21 cellular contexts compared by ENCODE assay signal in the genomic region with DNA sequence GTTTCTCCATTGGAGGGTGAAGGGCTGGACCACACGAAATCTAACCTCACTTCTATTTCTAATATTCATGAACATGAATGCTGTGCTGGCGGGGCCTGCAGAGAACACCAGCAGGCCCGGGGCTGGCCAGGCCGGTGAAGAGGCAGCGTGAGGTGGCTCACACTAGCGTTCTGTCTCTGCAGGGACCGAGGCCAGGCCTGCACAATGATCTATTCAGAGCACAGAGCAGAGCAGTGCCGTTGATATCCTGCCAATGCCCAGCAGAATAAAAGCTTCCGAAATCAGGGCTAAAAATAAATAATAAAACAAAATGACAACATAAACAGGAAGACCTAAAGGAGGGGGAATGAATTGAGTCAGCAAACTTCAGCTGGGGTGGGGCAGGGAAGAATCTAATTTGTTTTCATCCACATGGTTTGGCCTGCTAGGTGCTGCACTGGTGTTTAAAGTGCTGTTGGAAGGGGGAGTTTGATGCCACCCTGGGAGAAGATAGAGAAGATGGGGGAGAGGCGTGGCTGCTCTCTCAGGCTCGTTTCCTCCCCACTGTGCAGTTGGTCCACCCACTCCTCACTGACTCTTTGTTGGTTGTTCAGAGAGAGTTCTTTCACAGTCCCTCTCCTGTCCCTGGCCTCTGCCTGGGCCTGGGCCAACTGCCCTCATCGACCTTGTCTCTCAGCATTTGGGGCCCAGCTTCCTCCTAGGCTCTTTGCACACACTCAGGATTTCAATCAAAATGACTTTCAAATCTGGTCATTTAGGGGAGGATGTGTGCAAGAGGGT.
DNase-seq lines count a peak whose midpoint lies in the region; ATAC-seq, FAIRE-seq and TF ChIP-seq lines count a peak whose summit lies in the region.
"Had no signal": no experiment of that assay in that cellular context is flagged by ENCODE, and none has a peak within 500 bp of the region (broad histone marks: within the 10 kb centered on the region; RNA-seq: fewer than 3 reads in every experiment).

No MANE protein-coding gene starts in this region.

- intact Hi-C loops in dorsolateral prefrontal cortex (cut with DNase I) (loop anchor here (2.0 to 10.0 kb wide), 3 partner anchors 114 to 1328 kb away; no protein-coding TSS in a partner anchor), gastrocnemius medialis (cut with DNase I; ENCODE audit: low total_unique reads) (loop anchor here (10.0 kb wide), 1 partner anchor 1328 kb away; no protein-coding TSS in a partner anchor)

- no peak for ATAC-seq in gastrocnemius medialis
- ATAC-seq: activated CD4-positive, CD25-positive, alpha-beta regulatory T cell treated with anti-CD3 and anti-CD28 coated beads, Interleukin-2, amount 50 U/mL, for 24 hours; Panc1 had no signal

- TF ChIP-seq POLR2A in gastrocnemius medialis (IDR thresholded peaks at IDR 0.05) = no peak

- H3K27me3 ChIP-seq in dorsolateral prefrontal cortex = peaks cover 0 to 4% (median 0%) of the 10 kb centered on the region in 45 donors
- H3K27me3 ChIP-seq in gastrocnemius medialis = no peaks in the 10 kb centered on the region
- H3K27me3 ChIP-seq: colonic mucosa, uterus had no signal

- H3K27ac ChIP-seq in dorsolateral prefrontal cortex = peak overlapping the region; percentile 69 to 97 (median 91)
- peak overlapping the region in 3 of 4 donors; percentile 32 to 54 (median 32) for H3K27ac ChIP-seq in gastrocnemius medialis
- H3K27ac ChIP-seq: colonic mucosa, uterus had no signal

- in situ Hi-C loops in gastrocnemius medialis (cut with MboI; ENCODE audit: low sequenced_read_pairs in 4 of 4) = loop anchor here in 2 of 4 donors (10.0 to 25.0 kb wide), 2 partner anchors 1338 to 1345 kb away; partner anchors contain the start of gene NTRK3 (in 2 of the 2)
- in situ Hi-C loops in GM13977 (cut with MboI; ENCODE audit: low pct_unique_long_range_greater_than_20kb, low sequenced_read_pairs, unreplicated experiment) = no loop called here

- TF ChIP-seq CTCF in dorsolateral prefrontal cortex (IDR thresholded peaks at IDR 0.05 in 54 of 56, conservative IDR thresholded peaks at IDR 0.05 in 2 of 56; ENCODE audit: low read depth in 1 of 56, partially characterized antibody in 56 of 56) = peak in 16 of 56 donors; percentile 5 to 44 (median 16)
- no peak for TF ChIP-seq CTCF in gastrocnemius medialis (IDR thresholded peaks at IDR 0.05 in 4 of 5, conservative IDR thresholded peaks at IDR 0.05 in 1 of 5)
- TF ChIP-seq CTCF in GM13977 (IDR thresholded peaks at IDR 0.05; ENCODE audit: extremely low read depth, insufficient read depth, missing control alignments) = no peak

- H3K9me3 ChIP-seq in gastrocnemius medialis = no peaks in the 10 kb centered on the region
- H3K9me3 ChIP-seq: colonic mucosa, uterus had no signal

- no peaks in the 10 kb centered on the region for H3K36me3 ChIP-seq in gastrocnemius medialis
- H3K36me3 ChIP-seq: colonic mucosa, uterus had no signal

- DNase-seq in RPMI7951 (ENCODE audit: low read depth) = peak; percentile 72
- peak; percentile 65 to 97 (median 93) for DNase-seq in dorsolateral prefrontal cortex
- peak; percentile 38 for DNase-seq in left kidney (ENCODE audit: low read depth, low spot score)
- DNase-seq in gastrocnemius medialis = peak in 1 of 2 donors; percentile 15
- no peak for DNase-seq in GM13977 (ENCODE audit: low spot score)
- no peak for DNase-seq in GM19239 (ENCODE audit: insufficient read length, low spot score)
- no peak for DNase-seq in NCI-H1930 (lab: John Stamatoyannopoulos, UW)
- DNase-seq: activated naive CD8-positive, alpha-beta T cell treated with anti-CD3 and anti-CD28 coated beads, Interleukin-2, amount 10 ng/mL, durations not matched to agents 7 days and 5 days; activated T-cell treated with anti-CD3 and anti-CD28 coated beads for 4 hours; CD4-positive, CD25-positive, alpha-beta regulatory T cell; colonic mucosa; EL; NCI-H1092 treated with DMSO at 0.1 percent for 48 hours; NCI-H446 treated with DMSO at 0.1 percent for 48 hours; stimulated activated CD4-positive, alpha-beta T cell treated with anti-CD3 and anti-CD28 coated beads, Interleukin-2, amount 100 ng/mL, for 24 hours; stimulated activated CD8-positive, alpha-beta memory T cell treated with anti-CD3 and anti-CD28 coated beads, Interleukin-4, amount 100 ng/mL, for 48 hours; T-helper 1 cell; uterus had no signal

- peak overlapping the region in 26 of 59 donors; percentile 1 to 49 (median 17) for H3K4me3 ChIP-seq in dorsolateral prefrontal cortex
- H3K4me3 ChIP-seq in gastrocnemius medialis = no peak overlapping the region
- H3K4me3 ChIP-seq: colonic mucosa, uterus had no signal

- no peak for FAIRE-seq in GM19239 (lab: Jason Lieb, UNC)
- FAIRE-seq: GM12891 had no signal

- H3K4me1 ChIP-seq in gastrocnemius medialis = peaks cover 8 to 26% of the 10 kb centered on the region in 2 donors
- H3K4me1 ChIP-seq: colonic mucosa, uterus had no signal

Comparison
In these comparisons a context has a peak if more than half of its experiments do, and no peak if none do; other contexts are left out.
1. DNase-seq: peak in RPMI7951 (single experiment), dorsolateral prefrontal cortex (10 of 10) and left kidney (single experiment); none in GM13977 (single experiment), GM19239 (single experiment) and NCI-H1930 (0 of 2).